In the genomic region with DNA sequence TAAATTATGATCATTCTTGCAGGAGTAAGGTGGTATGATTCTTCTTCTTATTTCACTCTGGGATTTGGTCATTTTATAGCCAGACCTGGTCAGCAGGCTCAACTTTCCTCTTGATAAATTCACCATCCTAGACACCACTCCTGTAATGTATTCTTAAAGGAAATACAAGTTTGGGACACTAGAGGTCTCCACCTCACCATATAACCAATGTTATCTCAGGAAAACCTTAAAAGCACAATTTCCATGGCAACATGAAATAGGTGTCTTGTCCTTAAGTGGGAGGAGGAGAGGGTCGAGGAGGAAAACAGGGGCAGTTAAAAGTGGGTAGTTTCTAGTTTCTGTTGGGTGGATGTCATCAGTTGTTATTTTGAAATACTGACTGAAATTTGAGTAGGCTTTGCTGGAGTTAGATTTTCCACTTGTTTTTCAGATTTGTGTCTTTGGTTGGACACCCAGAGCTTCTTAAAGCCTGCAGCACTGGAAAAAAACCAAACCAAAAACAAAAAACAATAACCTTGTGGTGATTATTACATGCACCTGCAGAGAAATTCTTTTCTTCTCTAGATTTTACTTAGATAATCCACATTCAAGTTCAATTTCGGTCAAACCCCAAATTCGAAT, we compare ENCODE assay signal across 9 cellular contexts.
DNase-seq lines count a peak whose midpoint lies in the region; ATAC-seq and TF ChIP-seq lines count a peak whose summit lies in the region.
"Had no signal": no experiment of that assay in that cellular context is flagged by ENCODE, and none has a peak within 500 bp of the region (broad histone marks: within the 10 kb centered on the region; RNA-seq: fewer than 3 reads in every experiment).

No MANE protein-coding gene starts in this region.

- H3K4me1 Mint-ChIP-seq in progenitor cell of endocrine pancreas (ENCODE audit: low read depth): no peaks in the 10 kb centered on the region

- TF ChIP-seq CTCF in KMS-11 (conservative IDR thresholded peaks at IDR 0.05; ENCODE audit: low read depth, low read length): peak; percentile 96
- peak; percentile 34; the same call in 1 of the 2 replicates for TF ChIP-seq CTCF in WI38 (IDR thresholded peaks at IDR 0.05; ENCODE audit: low read depth, low read length)
- peak; percentile 85 for TF ChIP-seq CTCF in progenitor cell of endocrine pancreas (IDR thresholded peaks at IDR 0.05; ENCODE audit: unreplicated experiment)

- no peak overlapping the region for H2AFZ ChIP-seq in KMS-11 (ENCODE audit: low read depth)

- no peaks in the 10 kb centered on the region for H4K20me1 ChIP-seq in KMS-11 (ENCODE audit: insufficient read depth)

- H3K9me3 Mint-ChIP-seq in progenitor cell of endocrine pancreas (ENCODE audit: low read depth): peaks cover 4% of the 10 kb centered on the region

- no peak overlapping the region for H3K27ac ChIP-seq in KMS-11

- no peaks in the 10 kb centered on the region for H3K79me2 ChIP-seq in KMS-11 (ENCODE audit: insufficient read depth, low read depth)

- H3K27me3 ChIP-seq in KMS-11 (ENCODE audit: insufficient read depth, low read depth): no peaks in the 10 kb centered on the region

- H3K27ac Mint-ChIP-seq in progenitor cell of endocrine pancreas: no peak overlapping the region

- peaks cover 4% of the 10 kb centered on the region for H3K27me3 Mint-ChIP-seq in progenitor cell of endocrine pancreas

- peak; percentile 67 for DNase-seq in NCI-H82 (lab: John Stamatoyannopoulos, UW)
- no peak for DNase-seq in NCI-H82 treated with DMSO at 0.1 percent for 48 hours (lab: John Stamatoyannopoulos, UW; ENCODE audit: unreplicated experiment)
- DNase-seq in glomerular visceral epithelial cell (ENCODE audit: extremely low spot score): peak; percentile 59
- no peak for DNase-seq in progenitor cell of endocrine pancreas (ENCODE audit: low spot score, unreplicated experiment)

- no peak overlapping the region for H3K4me3 Mint-ChIP-seq in progenitor cell of endocrine pancreas (ENCODE audit: low read depth)

- no peaks in the 10 kb centered on the region for H3K4me1 ChIP-seq in KMS-11 (ENCODE audit: low read depth, poor library complexity, severe bottlenecking)
- H3K4me1 ChIP-seq: Caco-2 had no signal

- H3K4me3 ChIP-seq in KMS-11 (IDR thresholded peaks at IDR 0.05; ENCODE audit: insufficient read depth, low read depth, low read length) (no peak overlapping the region), WI38 (ENCODE audit: low read depth, low read length) (no peak overlapping the region)

- H3K36me3 Mint-ChIP-seq in progenitor cell of endocrine pancreas (ENCODE audit: insufficient read depth): no peaks in the 10 kb centered on the region

- H3K4me2 ChIP-seq in KMS-11: no peak overlapping the region

- no peak overlapping the region for H3K9ac ChIP-seq in KMS-11

- ATAC-seq in HG03565 (IDR thresholded peaks at IDR 0.05; ENCODE audit: unreplicated experiment): no peak
- ATAC-seq in GM21526 (IDR thresholded peaks at IDR 0.05; ENCODE audit: low FRiP score, unreplicated experiment): no peak

- no peaks in the 10 kb centered on the region for H3K36me3 ChIP-seq in KMS-11 (ENCODE audit: insufficient read depth)

Comparison
In these comparisons a context has a peak if more than half of its experiments do, and no peak if none do; other contexts are left out.
1. DNase-seq: peak in NCI-H82 (single experiment) and glomerular visceral epithelial cell (single experiment); none in NCI-H82 treated with DMSO at 0.1 percent for 48 hours (single experiment) and progenitor cell of endocrine pancreas (single experiment).
2. CTCF ChIP-seq: peak in every context shown above with its lines; median percentile 96 in KMS-11; 85 in progenitor cell of endocrine pancreas; 34 in WI38.